In genomic region chr13:48891586-48891985, GRCh38 we compare ENCODE assay signal across 10 cellular contexts.
DNase-seq lines count a peak whose midpoint lies in the region; ATAC-seq and TF ChIP-seq lines count a peak whose summit lies in the region.
"Had no signal": no experiment of that assay in that cellular context is flagged by ENCODE, and none has a peak within 500 bp of the region (broad histone marks: within the 10 kb centered on the region; RNA-seq: fewer than 3 reads in every experiment).

No MANE protein-coding gene starts in this region.

- no peaks in the 10 kb centered on the region for H3K36me3 ChIP-seq in ovary

- no peak for ATAC-seq in GM19455 (IDR thresholded peaks at IDR 0.05; ENCODE audit: unreplicated experiment)

- WGBS in ovary, 3 donors, result 52 to 62% (median 60%) methylated on average over 3 of the region's 3 CpGs

- no peak overlapping the region for H3K27ac ChIP-seq in ovary

- no peak for TF ChIP-seq POLR2A in ovary (IDR thresholded peaks at IDR 0.05)

- DNase-seq in activated CD4-positive, alpha-beta T cell treated with anti-CD3 and anti-CD28 coated beads for 48 hours, result peak; percentile 11
- DNase-seq in activated CD4-positive, alpha-beta T cell treated with anti-CD3 and anti-CD28 coated beads for 4 hours, result no peak
- DNase-seq in RKO (ENCODE audit: low spot score), result peak; percentile 68
- DNase-seq in epithelial cell of esophagus (ENCODE audit: low read depth), result peak; percentile 77
- DNase-seq in skeletal muscle cell (ENCODE audit: low read depth), result peak; percentile 80
- DNase-seq in ovary, result no peak
- no peak for DNase-seq in NOMO-1 treated with dmso at 0.1 percent for 144 hours (lab: John Stamatoyannopoulos, UW; ENCODE audit: unreplicated experiment)
- DNase-seq: NCI-H1105, retina had no signal

- TF ChIP-seq CTCF in epithelial cell of esophagus (IDR thresholded peaks at IDR 0.05; ENCODE audit: insufficient read depth, low read depth, low read length, missing control alignments) (no peak), ovary (IDR thresholded peaks at IDR 0.05) (no peak)

- intact Hi-C loops in ovary (cut with DNase I), result no loop called here

- H3K9me3 ChIP-seq in ovary, result no peaks in the 10 kb centered on the region

- TF ChIP-seq EP300 in ovary (IDR thresholded peaks at IDR 0.05), result no peak

- no peaks in the 10 kb centered on the region for H3K4me1 ChIP-seq in ovary (ENCODE audit: insufficient read depth)

- H3K27me3 ChIP-seq in ovary, result no peaks in the 10 kb centered on the region

- no peak overlapping the region for H3K4me3 ChIP-seq in epithelial cell of esophagus (ENCODE audit: low read length)
- H3K4me3 ChIP-seq in skeletal muscle cell (ENCODE audit: low read depth, low read length), result no peak overlapping the region
- H3K4me3 ChIP-seq in ovary, result no peak overlapping the region

Comparison
In these comparisons a context has a peak if more than half of its experiments do, and no peak if none do; other contexts are left out.
1. DNase-seq: peak in activated CD4-positive, alpha-beta T cell treated with anti-CD3 and anti-CD28 coated beads for 48 hours (single experiment), RKO (single experiment), epithelial cell of esophagus (single experiment) and skeletal muscle cell (single experiment); none in activated CD4-positive, alpha-beta T cell treated with anti-CD3 and anti-CD28 coated beads for 4 hours (0 of 2), ovary (0 of 5) and NOMO-1 treated with dmso at 0.1 percent for 144 hours (single experiment).